ENCODE assay signal across 13 cellular contexts in genomic region chr2:150046211-150046610, GRCh38.
DNase-seq lines count a peak whose midpoint lies in the region; ATAC-seq, FAIRE-seq and TF ChIP-seq lines count a peak whose summit lies in the region.
"Had no signal": no experiment of that assay in that cellular context is flagged by ENCODE, and none has a peak within 500 bp of the region (broad histone marks: within the 10 kb centered on the region; RNA-seq: fewer than 3 reads in every experiment).

No MANE protein-coding gene starts in this region.

- peaks cover 54% of the 10 kb centered on the region for H3K27me3 ChIP-seq in OCI-LY3 (ENCODE audit: low read depth, low read length)
- H3K27me3 ChIP-seq in endothelial cell of umbilical vein (ENCODE audit: control insufficient read depth in 2 of 2, insufficient read depth in 2 of 2, low read length in 2 of 2): no peaks in the 10 kb centered on the region
- H3K27me3 ChIP-seq in neural progenitor cell: no peaks in the 10 kb centered on the region

- intact Hi-C loops in endothelial cell of umbilical vein (cut with micrococcal nuclease): no loop called here

- dilution Hi-C loops in endothelial cell of umbilical vein (cut with MboI; ENCODE audit: extremely low pct_ligation_motif_present, low sequenced_read_pairs): no loop called here

- TF ChIP-seq POLR2A in endothelial cell of umbilical vein (IDR thresholded peaks at IDR 0.05; ENCODE audit: low read depth, low read length): no peak

- H2AFZ ChIP-seq in OCI-LY3 (ENCODE audit: low read depth, low read length): no peak overlapping the region
- H2AFZ ChIP-seq in endothelial cell of umbilical vein (ENCODE audit: low read depth, low read length): peak overlapping the region; percentile 41
- no peak overlapping the region for H2AFZ ChIP-seq in neural progenitor cell (replicated peaks)

- POLR2A ChIA-PET in endothelial cell of umbilical vein (lab: Charles Lee): no interaction called here

- peak overlapping the region; percentile 26 for H3K4me2 ChIP-seq in OCI-LY3 (ENCODE audit: low read length)
- no peak overlapping the region for H3K4me2 ChIP-seq in endothelial cell of umbilical vein (ENCODE audit: insufficient read depth, low read length)
- H3K4me2 ChIP-seq in neural progenitor cell: peak overlapping the region; percentile 3

- no peaks in the 10 kb centered on the region for H3F3A ChIP-seq in neural progenitor cell (ENCODE audit: low read depth)

- H3K9me1 ChIP-seq in endothelial cell of umbilical vein (replicated peaks; ENCODE audit: control insufficient read depth, extremely low read depth, insufficient read depth, low read length): no peaks in the 10 kb centered on the region

- DNase-seq in AG08395 (ENCODE audit: low spot score) (peak; percentile 36), endothelial cell of umbilical vein (ENCODE audit: low read depth, low spot score) (peak; percentile 16), neural progenitor cell (ENCODE audit: low spot score) (no peak), DMS 273 treated with DMSO at 0.1 percent for 48 hours (lab: John Stamatoyannopoulos, UW) (no peak), NCI-H345 treated with DMSO at 0.1 percent for 48 hours (lab: John Stamatoyannopoulos, UW; ENCODE audit: unreplicated experiment) (no peak)
- DNase-seq: DMS53; NCI-H1092; NCI-H2227 treated with DMSO at 0.1 percent for 48 hours; stimulated activated CD4-positive, alpha-beta T cell treated with anti-CD3 and anti-CD28 coated beads, Interleukin-15, amount 100 ng/mL, for 24 hours had no signal

- H3K27me3 Mint-ChIP-seq in neural progenitor cell (ENCODE audit: insufficient read depth, low read depth): no peaks in the 10 kb centered on the region
- H3K27me3 Mint-ChIP-seq: brain had no signal

- H3K79me2 ChIP-seq in OCI-LY3 (ENCODE audit: low read length): no peaks in the 10 kb centered on the region
- H3K79me2 ChIP-seq in endothelial cell of umbilical vein (ENCODE audit: control insufficient read depth, insufficient read depth, low read length): no peaks in the 10 kb centered on the region
- H3K79me2 ChIP-seq in neural progenitor cell (ENCODE audit: low read depth): no peaks in the 10 kb centered on the region

- H3K36me3 ChIP-seq in OCI-LY3 (replicated peaks; ENCODE audit: low read depth, low read length) (no peaks in the 10 kb centered on the region), endothelial cell of umbilical vein (ENCODE audit: control insufficient read depth in 2 of 2, extremely low read depth in 1 of 2, insufficient read depth in 2 of 2, low read length in 2 of 2) (no peaks in the 10 kb centered on the region), neural progenitor cell (no peaks in the 10 kb centered on the region)

- no peaks in the 10 kb centered on the region for H3K9me3 Mint-ChIP-seq in neural progenitor cell

- H3K9me3 ChIP-seq in OCI-LY3 (ENCODE audit: insufficient read depth, low read length) (no peaks in the 10 kb centered on the region), endothelial cell of umbilical vein (replicated peaks; ENCODE audit: control insufficient read depth, insufficient read depth, low read length) (no peaks in the 10 kb centered on the region), neural progenitor cell (ENCODE audit: low read depth) (no peaks in the 10 kb centered on the region)

- H3K4me1 Mint-ChIP-seq in neural progenitor cell: peaks cover 16% of the 10 kb centered on the region

- ATAC-seq in GM19328 (IDR thresholded peaks at IDR 0.05; ENCODE audit: unreplicated experiment) (no peak), HG02678 (IDR thresholded peaks at IDR 0.05; ENCODE audit: unreplicated experiment) (no peak)

- no peak overlapping the region for H3K4me3 Mint-ChIP-seq in neural progenitor cell

- H3K27ac ChIP-seq in OCI-LY3 (ENCODE audit: low read length) (no peak overlapping the region), endothelial cell of umbilical vein (ENCODE audit: insufficient read depth, low read depth, low read length) (no peak overlapping the region), neural progenitor cell (no peak overlapping the region)

- FAIRE-seq in endothelial cell of umbilical vein (lab: Jason Lieb, UNC): no peak

- no peak overlapping the region for H3K27ac Mint-ChIP-seq in neural progenitor cell

- H4K20me1 ChIP-seq in OCI-LY3 (ENCODE audit: insufficient read depth, low read length) (peaks cover 3% of the 10 kb centered on the region; the same call in 1 of the 2 replicates), endothelial cell of umbilical vein (replicated peaks; ENCODE audit: control insufficient read depth, extremely low read depth, insufficient read depth, low read length) (no peaks in the 10 kb centered on the region), neural progenitor cell (ENCODE audit: low read depth) (no peaks in the 10 kb centered on the region)

- no peaks in the 10 kb centered on the region for H3K36me3 Mint-ChIP-seq in neural progenitor cell
- H3K36me3 Mint-ChIP-seq: brain had no signal

- no TSS peak for BruUV-seq in endothelial cell of umbilical vein (replicated peaks; lab: Mats Ljungman, UMichigan)

- CTCF ChIA-PET in endothelial cell of umbilical vein (lab: Charles Lee): interaction anchor here (1.8 kb wide), 1 partner anchor 10 kb away, joined by 5 read pairs; no protein-coding TSS in a partner anchor

- TF ChIP-seq CTCF in OCI-LY3 (IDR thresholded peaks at IDR 0.05; ENCODE audit: low read depth, low read length): no peak
- TF ChIP-seq CTCF in endothelial cell of umbilical vein (IDR thresholded peaks at IDR 0.05; ENCODE audit: extremely low read depth in 1 of 2, insufficient read depth in 1 of 2, low read depth in 1 of 2, low read length in 2 of 2): no peak
- no peak for TF ChIP-seq CTCF in neural progenitor cell (IDR thresholded peaks at IDR 0.05)

- H3K4me3 ChIP-seq in OCI-LY3 (ENCODE audit: low read length) (no peak overlapping the region), endothelial cell of umbilical vein (replicated peaks in 1 of 3; ENCODE audit: insufficient read depth in 1 of 3, low read depth in 1 of 3, low read length in 3 of 3) (no peak overlapping the region), neural progenitor cell (no peak overlapping the region)

- H3K4me1 ChIP-seq in OCI-LY3 (ENCODE audit: low read length) (peaks cover 16% of the 10 kb centered on the region), endothelial cell of umbilical vein (ENCODE audit: control insufficient read depth, extremely low read depth, insufficient read depth, low read length) (no peaks in the 10 kb centered on the region), neural progenitor cell (peaks cover 11% of the 10 kb centered on the region)

- H3K9ac ChIP-seq in OCI-LY3 (ENCODE audit: low read length): no peak overlapping the region
- no peak overlapping the region for H3K9ac ChIP-seq in endothelial cell of umbilical vein (replicated peaks; ENCODE audit: extremely low read depth, insufficient read depth, low read length)
- no peak overlapping the region for H3K9ac ChIP-seq in neural progenitor cell

TF ChIP-seq in endothelial cell of umbilical vein, 7 proteins besides CTCF, POLR2A, EP300 and RAD21:
- TF ChIP-seq FOS (IDR thresholded peaks at IDR 0.05; ENCODE audit: borderline replicate concordance, insufficient read depth, low read length) (no peak), GATA2 (IDR thresholded peaks at IDR 0.05; ENCODE audit: insufficient read depth, insufficient read length, low read depth, low read length) (no peak), POLR2AphosphoS5 (IDR thresholded peaks at IDR 0.05; ENCODE audit: insufficient read depth, low read depth, low read length) (no peak), MYC (IDR thresholded peaks at IDR 0.05; ENCODE audit: low read depth, low read length) (no peak), EZH2 (IDR thresholded peaks at IDR 0.05; ENCODE audit: borderline replicate concordance, low read depth, low read length, severe bottlenecking) (no peak), JUN (IDR thresholded peaks at IDR 0.05; ENCODE audit: borderline replicate concordance, insufficient read depth, insufficient read length, low read depth) (no peak), MAX (IDR thresholded peaks at IDR 0.05; ENCODE audit: insufficient read depth, insufficient read length) (no peak)

Comparison
In these comparisons a context has a peak if more than half of its experiments do, and no peak if none do; other contexts are left out.
1. DNase-seq: peak in AG08395 (single experiment) and endothelial cell of umbilical vein (single experiment); none in neural progenitor cell (single experiment), DMS 273 treated with DMSO at 0.1 percent for 48 hours (single experiment) and NCI-H345 treated with DMSO at 0.1 percent for 48 hours (single experiment).